In the genomic region with DNA sequence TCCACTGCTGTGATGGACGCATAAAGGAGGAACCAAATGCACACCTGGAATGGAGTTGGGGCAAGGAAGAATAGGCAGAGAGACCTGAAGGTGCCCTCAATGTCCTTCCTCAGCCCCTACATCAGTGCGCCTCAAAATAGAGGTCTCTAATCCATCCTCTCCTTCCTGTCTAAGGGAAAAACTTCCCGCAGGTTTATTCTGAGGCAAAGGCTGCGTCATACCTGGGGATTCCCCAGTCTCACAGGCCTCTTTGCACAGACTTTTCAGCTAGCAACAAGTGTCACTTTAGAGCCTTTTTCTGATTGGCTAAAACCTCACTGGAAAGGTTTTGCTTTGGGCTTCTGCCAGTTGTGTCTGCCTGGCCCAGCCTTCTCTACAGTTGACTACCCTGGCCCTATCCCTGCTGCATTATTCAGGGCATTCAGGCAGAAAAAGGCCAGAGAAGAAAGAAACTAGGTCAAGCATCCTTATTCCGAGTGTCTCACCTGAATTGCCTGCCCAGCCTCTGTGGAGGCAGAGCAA, we compare ENCODE assay signal across 8 cellular contexts. TPM values are rescaled to one million over a fixed set of nuclear protein-coding genes. Genes with fewer than 3 reads are reported as not detected.
DNase-seq lines count a peak whose midpoint lies in the region; ATAC-seq and TF ChIP-seq lines count a peak whose summit lies in the region.

No MANE protein-coding gene starts in this region.

- intact Hi-C loops in stomach (cut with DNase I; ENCODE audit: low total_unique reads), result no loop called here

- DNase-seq in MM.1S (peak; percentile 8), left lobe of liver (ENCODE audit: low spot score) (no peak), stomach (peak; percentile 50), HuH-7.5 (ENCODE audit: low spot score) (no peak), glutamatergic neuron (no peak)
- peak; percentile 9 for DNase-seq in activated effector memory CD4-positive, alpha-beta T cell treated with Interleukin-2 at 50 U/mL for 16 hours

- no peaks in the 10 kb centered on the region for H3F3A ChIP-seq in MM.1S (ENCODE audit: insufficient read depth, low read length)

- no peak overlapping the region for H3K27ac Mint-ChIP-seq in glutamatergic neuron (ENCODE audit: unreplicated experiment)

- H3K9me2 ChIP-seq in MM.1S (replicated peaks; ENCODE audit: insufficient read depth, low read length), result no peaks in the 10 kb centered on the region

- no peak for TF ChIP-seq EP300 in stomach (IDR thresholded peaks at IDR 0.05)

- no peak overlapping the region for H3K4me2 ChIP-seq in MM.1S (ENCODE audit: low read depth, low read length)

- ATAC-seq in GM18498 (IDR thresholded peaks at IDR 0.05; ENCODE audit: unreplicated experiment) (peak; percentile 72), GM21786 (IDR thresholded peaks at IDR 0.05; ENCODE audit: unreplicated experiment) (peak; percentile 64), left lobe of liver (peak; percentile 33)

- H3K4me3 Mint-ChIP-seq in glutamatergic neuron (ENCODE audit: unreplicated experiment), result no peak overlapping the region

- H3K4me3 ChIP-seq in MM.1S (ENCODE audit: low read length) (no peak overlapping the region), stomach (no peak overlapping the region)

- H3K27me3 Mint-ChIP-seq in glutamatergic neuron (ENCODE audit: unreplicated experiment), result peaks cover 9% of the 10 kb centered on the region

- H3K4me1 ChIP-seq in MM.1S (ENCODE audit: low read length), result no peaks in the 10 kb centered on the region
- no peaks in the 10 kb centered on the region for H3K4me1 ChIP-seq in stomach

- H3K27me3 ChIP-seq in MM.1S (replicated peaks; ENCODE audit: insufficient read depth, low read length) (no peaks in the 10 kb centered on the region), stomach (peaks cover 0 to 4% (median 0%) of the 10 kb centered on the region in 3 donors)

- TF ChIP-seq CTCF in MM.1S (IDR thresholded peaks at IDR 0.05; ENCODE audit: low read length) (no peak), stomach (IDR thresholded peaks at IDR 0.05) (no peak), glutamatergic neuron (IDR thresholded peaks at IDR 0.05; ENCODE audit: partially characterized antibody, unreplicated experiment) (no peak)

- H3K79me2 ChIP-seq in MM.1S (ENCODE audit: low read length), result no peaks in the 10 kb centered on the region

- no peaks in the 10 kb centered on the region for H3K9me3 ChIP-seq in MM.1S (replicated peaks; ENCODE audit: insufficient read depth, low read length)
- H3K9me3 ChIP-seq in stomach, result peaks cover 0 to 7% (median 3%) of the 10 kb centered on the region in 4 donors

- H4K20me1 ChIP-seq in MM.1S (ENCODE audit: insufficient read depth, low read length), result no peaks in the 10 kb centered on the region

- peaks cover 2% of the 10 kb centered on the region for H3K9me3 Mint-ChIP-seq in glutamatergic neuron (ENCODE audit: unreplicated experiment)

- WGBS in stomach, 5 donors, result 14 to 34% (median 18%) methylated on average over 4 to 5 of the region's 5 CpGs

- peaks cover 6% of the 10 kb centered on the region for H3K36me3 Mint-ChIP-seq in glutamatergic neuron (ENCODE audit: unreplicated experiment)

- no peak for TF ChIP-seq POLR2A in stomach (IDR thresholded peaks at IDR 0.05)

- no peaks in the 10 kb centered on the region for H3K36me3 ChIP-seq in MM.1S (replicated peaks; ENCODE audit: insufficient read depth, low read length)
- no peaks in the 10 kb centered on the region for H3K36me3 ChIP-seq in stomach

- H3K4me1 Mint-ChIP-seq in glutamatergic neuron (ENCODE audit: low read depth, unreplicated experiment), result peaks cover 2% of the 10 kb centered on the region

- no peak overlapping the region for H3K9ac ChIP-seq in MM.1S (ENCODE audit: low read length)

- H3K27ac ChIP-seq in MM.1S (ENCODE audit: low read length), result no peak overlapping the region
- H3K27ac ChIP-seq in stomach, result peak overlapping the region in 1 of 5 donors; percentile 6

- no peak overlapping the region for H2AFZ ChIP-seq in MM.1S (ENCODE audit: low read length)

RNA-seq across cellular contexts. Expression of a gene that starts 1.8 kb away (rescaled TPM):
- total RNA-seq in left lobe of liver (0.68 TPM), stomach (10 to 100 TPM in 1 of 5 donors, 1 to 10 TPM in 2, not detected in 2; 2.0 to 16.8 (median 4.5) TPM), glutamatergic neuron (ENCODE audit: unreplicated experiment) (not detected)
- polyA plus RNA-seq in stomach, result 10 to 100 TPM; 26.0 to 94.5 (median 31.8) TPM

RNA-seq across cellular contexts. Expression of a gene that starts 31.1 kb away (rescaled TPM):
- total RNA-seq in left lobe of liver (1.2 TPM), stomach (1 to 10 TPM in 2 of 5 donors, not detected in 3; 1.1 to 6.4 TPM), glutamatergic neuron (ENCODE audit: unreplicated experiment) (not detected)
- polyA plus RNA-seq in stomach, result 10 to 100 TPM in 2 of 3 donors, 1 to 10 TPM in 1; 5.0 to 16.2 (median 12.5) TPM

Comparison
In these comparisons a context has a peak if more than half of its experiments do, and no peak if none do; other contexts are left out.
1. DNase-seq: peak in MM.1S (single experiment), activated effector memory CD4-positive, alpha-beta T cell treated with Interleukin-2 at 50 U/mL for 16 hours (single experiment) and stomach (single experiment); none in left lobe of liver (single experiment), HuH-7.5 (single experiment) and glutamatergic neuron (single experiment).
2. Peak in every context shown above with its lines, with median percentiles within 50 percentile points of each other: ATAC-seq.